In genomic region chr4:74365761-74366160, GRCh38 we compare ENCODE assay signal across 10 cellular contexts. TPM values are rescaled to one million over a fixed set of nuclear protein-coding genes. Genes with fewer than 3 reads are reported as not detected.
DNase-seq lines count a peak whose midpoint lies in the region; ATAC-seq and TF ChIP-seq lines count a peak whose summit lies in the region.
"Had no signal": no experiment of that assay in that cellular context is flagged by ENCODE, and none has a peak within 500 bp of the region (broad histone marks: within the 10 kb centered on the region; RNA-seq: fewer than 3 reads in every experiment).

No MANE protein-coding gene starts in this region.

- TF ChIP-seq POLR2A in heart left ventricle (IDR thresholded peaks at IDR 0.05), result no peak

- H4K20me1 ChIP-seq in H9 (ENCODE audit: control insufficient read depth, insufficient read depth, insufficient read length), result no peaks in the 10 kb centered on the region

- peaks cover 8% of the 10 kb centered on the region for H3K23me2 ChIP-seq in H9 (ENCODE audit: insufficient read length, low read depth, low read length, poor library complexity, severe bottlenecking)

- no peaks in the 10 kb centered on the region for H3K79me2 ChIP-seq in H9 (ENCODE audit: insufficient read depth, low read length)

- H2BK120ac ChIP-seq in H9 (ENCODE audit: low read depth, low read length, poor library complexity, severe bottlenecking), result no peak overlapping the region

- TF ChIP-seq CTCF in H9 (conservative IDR thresholded peaks at IDR 0.05), result no peak
- TF ChIP-seq CTCF in heart left ventricle (IDR thresholded peaks at IDR 0.05), result no peak

- H3K4ac ChIP-seq in H9 (ENCODE audit: low read depth, low read length), result no peak overlapping the region

- H3K27ac ChIP-seq in H9 (ENCODE audit: insufficient read length, low read depth, low read length), result no peak overlapping the region
- peak overlapping the region in 1 of 12 donors; percentile 45 for H3K27ac ChIP-seq in heart left ventricle
- H3K27ac ChIP-seq: ovary had no signal

- no peak overlapping the region for H3K14ac ChIP-seq in H9 (ENCODE audit: insufficient read depth, low read length)

- H2BK5ac ChIP-seq in H9 (ENCODE audit: insufficient read length, low read length), result no peak overlapping the region

- no peak overlapping the region for H3K56ac ChIP-seq in H9 (ENCODE audit: insufficient read length, low read depth, low read length)

- no peaks in the 10 kb centered on the region for H3K36me3 ChIP-seq in heart left ventricle
- H3K36me3 ChIP-seq: ovary had no signal

- no peak overlapping the region for H3T11ph ChIP-seq in H9 (ENCODE audit: low read length)

- H3K79me1 ChIP-seq in H9 (ENCODE audit: insufficient read depth, low read depth, low read length, poor library complexity, severe bottlenecking), result no peaks in the 10 kb centered on the region

- H3K9me3 ChIP-seq in H9 (ENCODE audit: control insufficient read depth, low read depth, low read length) (no peaks in the 10 kb centered on the region), heart left ventricle (no peaks in the 10 kb centered on the region)
- H3K9me3 ChIP-seq: ovary had no signal

- intact Hi-C loops in heart left ventricle (cut with DNase I) (no loop called here), sciatic nerve (cut with DNase I) (loop anchor here (5.0 kb wide), 1 partner anchor 317 kb away; no protein-coding TSS in a partner anchor)
- intact Hi-C loops in activated CD4-positive, alpha-beta T cell treated with anti-CD3 and anti-CD28 coated beads, Interleukin-2, amount 10 ng/mL, durations not matched to agents 24 days and 14 days (cut with micrococcal nuclease), result no loop called here

- 0 out of 2 replicates have a peak, but pooled peaks cover 2% of the 10 kb centered on the region for H3K27me3 ChIP-seq in H9 (ENCODE audit: insufficient read depth, low read length)
- H3K27me3 ChIP-seq in heart left ventricle, result peaks cover 0 to 54% (median 17%) of the 10 kb centered on the region in 9 donors
- H3K27me3 ChIP-seq: ovary had no signal

- no peak overlapping the region for H3K23ac ChIP-seq in H9 (ENCODE audit: insufficient read length, low read depth, low read length)

- H3K4me2 ChIP-seq in H9 (ENCODE audit: insufficient read depth, insufficient read length, low read length), result peak overlapping the region; percentile 80

- H2AK5ac ChIP-seq in H9 (ENCODE audit: insufficient read length, low read length), result no peak overlapping the region

- H3K9ac ChIP-seq in H9 (ENCODE audit: extremely low read depth, insufficient read length, low read length), result no peak overlapping the region

- H4K8ac ChIP-seq in H9 (replicated peaks; ENCODE audit: insufficient read length, low read depth, low read length), result no peak overlapping the region

- no peaks in the 10 kb centered on the region for H3K9me3 Mint-ChIP-seq in H9
- H3K9me3 Mint-ChIP-seq in activated CD4-positive, alpha-beta T cell treated with anti-CD3 and anti-CD28 coated beads, Interleukin-2, amount 10 ng/mL, durations not matched to agents 24 days and 14 days, result no peaks in the 10 kb centered on the region

- H4K5ac ChIP-seq in H9 (ENCODE audit: insufficient read length, low read depth, low read length), result no peak overlapping the region

- H3K36me3 Mint-ChIP-seq in H9 (ENCODE audit: insufficient read depth in 1 of 3, low read depth in 3 of 3), result no peaks in the 10 kb centered on the region
- H3K36me3 Mint-ChIP-seq in activated CD4-positive, alpha-beta T cell treated with anti-CD3 and anti-CD28 coated beads, Interleukin-2, amount 10 ng/mL, durations not matched to agents 24 days and 14 days (ENCODE audit: low read depth), result no peaks in the 10 kb centered on the region

- H3K4me1 ChIP-seq in H9 (ENCODE audit: insufficient read depth, low read length), result no peaks in the 10 kb centered on the region
- H3K4me1 ChIP-seq in heart left ventricle, result peaks cover 0 to 22% (median 10%) of the 10 kb centered on the region in 12 donors

- H3K4me3 Mint-ChIP-seq in H9, result peak overlapping the region; percentile 77 to 83
- no peak overlapping the region for H3K4me3 Mint-ChIP-seq in activated CD4-positive, alpha-beta T cell treated with anti-CD3 and anti-CD28 coated beads, Interleukin-2, amount 10 ng/mL, durations not matched to agents 24 days and 14 days

- ATAC-seq in heart left ventricle (peak in 2 of 4 donors; percentile 31 to 34), sciatic nerve (peak; percentile 17)

- no peak overlapping the region for H4K91ac ChIP-seq in H9 (ENCODE audit: insufficient read length, low read depth, low read length)

- peaks cover 10 to 11% of the 10 kb centered on the region in 2 experiments for H3K4me1 Mint-ChIP-seq in H9
- peaks cover 15% of the 10 kb centered on the region for H3K4me1 Mint-ChIP-seq in activated CD4-positive, alpha-beta T cell treated with anti-CD3 and anti-CD28 coated beads, Interleukin-2, amount 10 ng/mL, durations not matched to agents 24 days and 14 days

- no peak overlapping the region for H2BK20ac ChIP-seq in H9 (ENCODE audit: low read depth, low read length, poor library complexity, severe bottlenecking)

- H2BK12ac ChIP-seq in H9 (ENCODE audit: insufficient read length, low read depth, low read length), result no peak overlapping the region

- no peak overlapping the region for H2AFZ ChIP-seq in H9 (ENCODE audit: low read length)

- H3K27me3 Mint-ChIP-seq in H9 (ENCODE audit: low read depth), result peaks cover 26% of the 10 kb centered on the region
- peaks cover 39% of the 10 kb centered on the region for H3K27me3 Mint-ChIP-seq in activated CD4-positive, alpha-beta T cell treated with anti-CD3 and anti-CD28 coated beads, Interleukin-2, amount 10 ng/mL, durations not matched to agents 24 days and 14 days

- H2BK15ac ChIP-seq in H9 (ENCODE audit: low read depth, low read length), result no peak overlapping the region

- no peak overlapping the region for H3K18ac ChIP-seq in H9 (ENCODE audit: insufficient read length, low read depth, low read length)

- DNase-seq in H9, result peak; percentile 50
- peak; percentile 47 for DNase-seq in SHP77 treated with DMSO at 0.1 percent for 48 hours (lab: John Stamatoyannopoulos, UW)
- DNase-seq in heart left ventricle, result peak in 1 of 5 donors; percentile 19
- DNase-seq in sciatic nerve (ENCODE audit: low spot score), result no peak
- no peak for DNase-seq in activated naive CD4-positive, alpha-beta T cell treated with anti-CD3 and anti-CD28 coated beads, Interleukin-2, amount 50 U/mL, for 16 hours
- no peak for DNase-seq in activated CD4-positive, CD25-positive, alpha-beta regulatory T cell treated with anti-CD3 and anti-CD28 coated beads, Interleukin-2, amount 50 U/mL, for 72 hours
- no peak for DNase-seq in activated CD4-positive, alpha-beta T cell treated with anti-CD3 and anti-CD28 coated beads, Interleukin-2, amount 10 ng/mL, durations not matched to agents 24 days and 14 days
- DNase-seq in GM19240 (ENCODE audit: insufficient read length, low spot score), result no peak
- DNase-seq: NCI-H1694 treated with DMSO at 0.1 percent for 48 hours had no signal

- peak overlapping the region in 9 of 12 donors; percentile 10 to 58 (median 24) for H3K4me3 ChIP-seq in heart left ventricle

- H3K27ac Mint-ChIP-seq in H9, result no peak overlapping the region
- no peak overlapping the region for H3K27ac Mint-ChIP-seq in activated CD4-positive, alpha-beta T cell treated with anti-CD3 and anti-CD28 coated beads, Interleukin-2, amount 10 ng/mL, durations not matched to agents 24 days and 14 days

- no CpG with 5 or more reads among the region's 11 CpGs for WGBS in H9 (ENCODE audit: extremely low coverage, insufficient read length, low lambda C conversion rate)
- WGBS in heart left ventricle, 4 donors, result 13 to 17% (median 15%) methylated on average over 11 of the region's 11 CpGs

RNA-seq across cellular contexts. Expression of gene EREG, which starts 0.8 kb away (rescaled TPM):
- not detected in 2 replicates for total RNA-seq in H9 (2021)
- total RNA-seq in heart left ventricle, result 1 to 10 TPM in 3 of 9 donors, under 1 TPM in 3, not detected in 3; 0.09 to 8.6 (median 0.83) TPM
- polyA plus RNA-seq in heart left ventricle, result 1 to 10 TPM in 1 of 2 donors, under 1 TPM in 1; 0.23 to 1.2 TPM
- 0.22 TPM for total RNA-seq in sciatic nerve
- not detected in 2 replicates for total RNA-seq in activated CD4-positive, alpha-beta T cell treated with anti-CD3 and anti-CD28 coated beads, Interleukin-2, amount 10 ng/mL, durations not matched to agents 24 days and 14 days

RNA-seq across cellular contexts. Expression of gene EPGN, which starts 57.5 kb away (rescaled TPM):
- total RNA-seq in H9 (2021) (not detected in 2 replicates), heart left ventricle (1 to 10 TPM in 1 of 9 donors, not detected in 8; 5.8 TPM), sciatic nerve (4.3 TPM)
- not detected for polyA plus RNA-seq in heart left ventricle
- not detected in 2 replicates for total RNA-seq in activated CD4-positive, alpha-beta T cell treated with anti-CD3 and anti-CD28 coated beads, Interleukin-2, amount 10 ng/mL, durations not matched to agents 24 days and 14 days

Comparison
In these comparisons a context has a peak if more than half of its experiments do, and no peak if none do; other contexts are left out.
1. DNase-seq: peak in H9 (single experiment) and SHP77 treated with DMSO at 0.1 percent for 48 hours (single experiment); none in sciatic nerve (single experiment), activated naive CD4-positive, alpha-beta T cell treated with anti-CD3 and anti-CD28 coated beads, Interleukin-2, amount 50 U/mL, for 16 hours (single experiment), activated CD4-positive, CD25-positive, alpha-beta regulatory T cell treated with anti-CD3 and anti-CD28 coated beads, Interleukin-2, amount 50 U/mL, for 72 hours (single experiment), activated CD4-positive, alpha-beta T cell treated with anti-CD3 and anti-CD28 coated beads, Interleukin-2, amount 10 ng/mL, durations not matched to agents 24 days and 14 days (single experiment) and GM19240 (single experiment).